23 cellular contexts compared by ENCODE assay signal in genomic region chr11:8288824-8289223, GRCh38. TPM values are rescaled to one million over a fixed set of nuclear protein-coding genes. Genes with fewer than 3 reads are reported as not detected.
DNase-seq lines count a peak whose midpoint lies in the region; ATAC-seq, FAIRE-seq and TF ChIP-seq lines count a peak whose summit lies in the region.
"Had no signal": no experiment of that assay in that cellular context is flagged by ENCODE, and none has a peak within 500 bp of the region (broad histone marks: within the 10 kb centered on the region; RNA-seq: fewer than 3 reads in every experiment).

No MANE protein-coding gene starts in this region.

- CTCF ChIA-PET in H1 (lab: Charles Lee; ENCODE audit: partially characterized antibody) = interaction anchor here (1.0 to 5.1 kb wide), 6 partner anchors 10 to 62 kb away, joined by 3 to 24 read pairs (median 5); no protein-coding TSS in a partner anchor

- DNase-seq in activated CD8-positive, alpha-beta memory T cell treated with anti-CD3 and anti-CD28 coated beads for 24 hours = peak; percentile 33
- DNase-seq in activated CD8-positive, alpha-beta memory T cell treated with anti-CD3 and anti-CD28 coated beads, Interleukin-2, amount 50 U/mL, for 48 hours = no peak
- peak; percentile 64 to 82 for DNase-seq in NCI-H524 (lab: John Stamatoyannopoulos, UW)
- peak in 1 of 2 experiments; percentile 30 for DNase-seq in H1 (ENCODE audit: low read depth in 1 of 2, low spot score in 2 of 2)
- peak; percentile 12 for DNase-seq in sciatic nerve (ENCODE audit: low spot score)
- DNase-seq in NCI-H748 treated with DMSO at 0.1 percent for 48 hours (lab: John Stamatoyannopoulos, UW) = no peak
- DNase-seq: AML-193; Caco-2; CD4-positive, CD25-positive, alpha-beta regulatory T cell; DMS53; EL; GOT3; KG1; NCI-H187; Right ventricle myocardium superior had no signal

- TF ChIP-seq RAD21 in H1 (IDR thresholded peaks at IDR 0.05 in 1 of 2, conservative IDR thresholded peaks at IDR 0.05 in 1 of 2; ENCODE audit: low read depth in 2 of 2, low read length in 2 of 2) = no peak

- no peak overlapping the region for H3K23ac ChIP-seq in H1 (ENCODE audit: insufficient read length)

- TF ChIP-seq CTCF in H1 (IDR thresholded peaks at IDR 0.05; ENCODE audit: control extremely low read depth in 1 of 3, insufficient read depth in 1 of 3, low read depth in 1 of 3, low read length in 3 of 3) = no peak

- POLR2A ChIA-PET in H1 (lab: Charles Lee; ENCODE audit: partially characterized antibody) = interaction anchor here (1.9 kb wide), 1 partner anchor 12 kb away, joined by 4 read pairs; no protein-coding TSS in a partner anchor

- no peaks in the 10 kb centered on the region for H3K27me3 ChIP-seq in H1 (replicated peaks in 1 of 4; ENCODE audit: control insufficient read depth in 3 of 4, extremely low read depth in 1 of 4, insufficient read depth in 3 of 4, low read length in 3 of 4)

- H4K5ac ChIP-seq in H1 (ENCODE audit: insufficient read length, low read depth, low read length) = no peak overlapping the region

- no peaks in the 10 kb centered on the region for H3K9me3 ChIP-seq in H1 (ENCODE audit: insufficient read depth in 2 of 2, low read depth in 1 of 2, low read length in 1 of 2)
- H3K9me3 ChIP-seq: Caco-2 had no signal

- H2BK5ac ChIP-seq in H1 (ENCODE audit: low read depth, low read length) = no peak overlapping the region

- H3K4me3 ChIP-seq in H1 (ENCODE audit: extremely low read depth in 1 of 4, insufficient read depth in 2 of 4, low read depth in 3 of 4, low read length in 4 of 4) = no peak overlapping the region
- H3K4me3 ChIP-seq: SK-N-MC had no signal

- no peaks in the 10 kb centered on the region for H3K23me2 ChIP-seq in H1 (ENCODE audit: low read depth, low read length)

- 0 out of 2 replicates have a peak overlapping the region, but pooled peaks have one; percentile 17 for H2BK12ac ChIP-seq in H1 (ENCODE audit: low read depth, low read length)

- H3K56ac ChIP-seq in H1 (replicated peaks; ENCODE audit: insufficient read length, low read depth, low read length) = no peak overlapping the region

- H2BK15ac ChIP-seq in H1 (ENCODE audit: low read length) = no peak overlapping the region

- no peaks in the 10 kb centered on the region for H3K36me3 ChIP-seq in H1 (ENCODE audit: control insufficient read depth in 2 of 4, insufficient read depth in 4 of 4, low read length in 3 of 4)

- TF ChIP-seq EP300 in H1 (IDR thresholded peaks at IDR 0.05; ENCODE audit: borderline replicate concordance in 1 of 2, low read depth in 2 of 2, low read length in 2 of 2) = no peak

- H3K4me2 ChIP-seq in H1 (ENCODE audit: insufficient read depth in 1 of 2, low read depth in 2 of 2, low read length in 2 of 2) = no peak overlapping the region

- no peak overlapping the region for H3K14ac ChIP-seq in H1 (ENCODE audit: insufficient read length)

- no peak overlapping the region for H4K91ac ChIP-seq in H1 (replicated peaks; ENCODE audit: insufficient read length, low read length)

- no peaks in the 10 kb centered on the region for H3K79me2 ChIP-seq in H1 (ENCODE audit: control insufficient read depth in 1 of 2, insufficient read depth in 2 of 2, low read length in 2 of 2)

- H3K4me1 ChIP-seq in H1 (replicated peaks in 1 of 4; ENCODE audit: control insufficient read depth in 3 of 4, insufficient read depth in 4 of 4, low read length in 3 of 4) = peaks cover 0 to 9% (median 5%) of the 10 kb centered on the region in 4 experiments; a peak in 6 of 7 replicates
- H3K4me1 ChIP-seq: Caco-2 had no signal

- no peak overlapping the region for H3K9ac ChIP-seq in H1 (replicated peaks in 1 of 4; ENCODE audit: extremely low read depth in 1 of 4, low read depth in 3 of 4, low read length in 3 of 4)

- H4K20me1 ChIP-seq in H1 (replicated peaks in 1 of 2; ENCODE audit: control insufficient read depth in 1 of 2, insufficient read depth in 2 of 2, low read length in 2 of 2) = no peaks in the 10 kb centered on the region

- H2AK5ac ChIP-seq in H1 (ENCODE audit: low read depth, low read length) = no peak overlapping the region

- ATAC-seq in sciatic nerve (no peak), HG03175 (IDR thresholded peaks at IDR 0.05; ENCODE audit: unreplicated experiment) (no peak), GM18868 (IDR thresholded peaks at IDR 0.05; ENCODE audit: unreplicated experiment) (no peak)
- ATAC-seq: HepG2 had no signal

- H3K4ac ChIP-seq in H1 (replicated peaks; ENCODE audit: insufficient read length, low read depth, low read length) = no peak overlapping the region

- WGBS in H1 (ENCODE audit: extremely low coverage in 1 of 2, insufficient coverage in 1 of 2, insufficient read length in 1 of 2, insufficient replicate concordance in 2 of 2, low coverage in 1 of 2, low lambda C conversion rate in 2 of 2, missing lambda C conversion rate in 1 of 2), 2 experiments = 83% methylated on average over 9 of the region's 9 CpGs; no CpG with 5 or more reads in 1 of the 2 experiments

- H2BK20ac ChIP-seq in H1 (ENCODE audit: low read length) = no peak overlapping the region

- H2BK120ac ChIP-seq in H1 (replicated peaks; ENCODE audit: low read depth, low read length) = no peak overlapping the region

- intact Hi-C loops in sciatic nerve (cut with DNase I) = no loop called here

- H3K27ac ChIP-seq in H1 (ENCODE audit: low read depth, low read length) = no peak overlapping the region
- H3K27ac ChIP-seq: 22Rv1, SK-N-MC had no signal

- H4K8ac ChIP-seq in H1 (ENCODE audit: extremely low read depth, insufficient read depth, low read length) = no peak overlapping the region

- no peak overlapping the region for H3K18ac ChIP-seq in H1 (ENCODE audit: extremely low read depth, low read length)

- no peak for TF ChIP-seq POLR2A in H1 (IDR thresholded peaks at IDR 0.05; ENCODE audit: control extremely low read depth in 1 of 2, low read depth in 2 of 2, low read length in 2 of 2)

- H3K79me1 ChIP-seq in H1 (ENCODE audit: low read depth, low read length) = no peaks in the 10 kb centered on the region

- FAIRE-seq in H1 (lab: Jason Lieb, UNC) = no peak
- FAIRE-seq: GM12892, GM18507, HepG2 had no signal

- H2AFZ ChIP-seq in H1 (ENCODE audit: low read length) = no peak overlapping the region

TF ChIP-seq in H1, 55 proteins besides CTCF, POLR2A, EP300 and RAD21:
- TF ChIP-seq SP4 (IDR thresholded peaks at IDR 0.05; ENCODE audit: low read length) (no peak), SP2 (IDR thresholded peaks at IDR 0.05; ENCODE audit: low read length) (no peak), ASH2L (IDR thresholded peaks at IDR 0.05; ENCODE audit: low read length) (no peak)

RNA-seq across cellular contexts. Expression of gene LMO1, which starts 25.1 kb away (rescaled TPM):
- total RNA-seq in H1 (2021; fragmentation: NEBNext Ultra II Directional; extraction: Animal tissue kit (Norgen Biotek cat#: 25700)) = not detected in 2 replicates
- polyA plus RNA-seq in H1 (2011; rRNA removed) = 0.17 and 0.30 TPM in 2 replicates
- 0.32 TPM for polyA plus RNA-seq in H1 (2011; cell fraction: cytosol; rRNA removed)
- polyA plus RNA-seq in H1 (2011; cell fraction: nucleus; rRNA removed) = 0.37 TPM
- 0.19 to 0.85 TPM (median 0.46 TPM) in 4 replicates for polyA plus RNA-seq in H1 (2012, experiment 1 of 2)
- polyA plus RNA-seq in H1 (2012, experiment 2 of 2) = 0.45 TPM
- 0.20 TPM for polyA plus RNA-seq in H1 (2013, experiment 1 of 2)
- polyA plus RNA-seq in H1 (2013, experiment 2 of 2) = 0.11 TPM
- 0.44 TPM in 1 of 2 replicates, not detected in the other for polyA minus RNA-seq in H1 (2011; rRNA and poly(A)+ RNA removed)
- not detected for polyA minus RNA-seq in H1 (2011; cell fraction: cytosol; rRNA and poly(A)+ RNA removed)
- polyA minus RNA-seq in H1 (2011; cell fraction: nucleus; rRNA and poly(A)+ RNA removed) = not detected
- total RNA-seq in sciatic nerve = 0.62 TPM
- total RNA-seq: Caco-2; CD4-positive, CD25-positive, alpha-beta regulatory T cell; HepG2; OCI-LY7 had no signal
- polyA plus RNA-seq: HepG2 had no signal

Comparison
In these comparisons a context has a peak if more than half of its experiments do, and no peak if none do; other contexts are left out.
1. DNase-seq: peak in activated CD8-positive, alpha-beta memory T cell treated with anti-CD3 and anti-CD28 coated beads for 24 hours (single experiment), NCI-H524 (2 of 2) and sciatic nerve (single experiment); none in activated CD8-positive, alpha-beta memory T cell treated with anti-CD3 and anti-CD28 coated beads, Interleukin-2, amount 50 U/mL, for 48 hours (single experiment) and NCI-H748 treated with DMSO at 0.1 percent for 48 hours (single experiment).